Comparison of ENCODE assay signal across 8 cellular contexts in genomic region chr6:47478233-47479155, GRCh38. TPM values are rescaled to one million over a fixed set of nuclear protein-coding genes. Genes with fewer than 3 reads are reported as not detected.
DNase-seq lines count a peak whose midpoint lies in the region; ATAC-seq, FAIRE-seq and TF ChIP-seq lines count a peak whose summit lies in the region.

No MANE protein-coding gene starts in this region.

- peak overlapping the region; percentile 95 for H3K4me3 Mint-ChIP-seq in activated CD8-positive, alpha-beta T cell treated with anti-CD3 and anti-CD28 coated beads, Interleukin-2, amount 10 ng/mL, durations not matched to agents 7 days and 5 days
- peak overlapping the region; percentile 97 for H3K4me3 Mint-ChIP-seq in glutamatergic neuron (ENCODE audit: unreplicated experiment)

- TF ChIP-seq CTCF in glutamatergic neuron (IDR thresholded peaks at IDR 0.05; ENCODE audit: partially characterized antibody, unreplicated experiment) (no peak), pancreas (IDR thresholded peaks at IDR 0.05) (no peak)

- FAIRE-seq in pancreas (lab: Jason Lieb, UNC): no peak

- H3K4me3 ChIP-seq in pancreas: peak overlapping the region; percentile 88 to 96 (median 92)

- H3K27ac Mint-ChIP-seq in activated CD8-positive, alpha-beta T cell treated with anti-CD3 and anti-CD28 coated beads, Interleukin-2, amount 10 ng/mL, durations not matched to agents 7 days and 5 days: peak overlapping the region; percentile 95
- H3K27ac Mint-ChIP-seq in glutamatergic neuron (ENCODE audit: unreplicated experiment): peak overlapping the region; percentile 86

- intact Hi-C loops in pancreas (cut with DNase I): loop anchor here in 1 of 3 donors (10.0 kb wide), 1 partner anchor 64 kb away; no protein-coding TSS in a partner anchor

- peak overlapping the region; percentile 96 to 99 (median 98) for H3K27ac ChIP-seq in pancreas

- peaks cover 43% of the 10 kb centered on the region for H3K4me1 Mint-ChIP-seq in activated CD8-positive, alpha-beta T cell treated with anti-CD3 and anti-CD28 coated beads, Interleukin-2, amount 10 ng/mL, durations not matched to agents 7 days and 5 days (ENCODE audit: low read depth)
- H3K4me1 Mint-ChIP-seq in glutamatergic neuron (ENCODE audit: low read depth, unreplicated experiment): peaks cover 16% of the 10 kb centered on the region

- H3K9me3 ChIP-seq in pancreas: no peaks in the 10 kb centered on the region

- CTCF ChIA-PET in activated CD8-positive, alpha-beta T cell treated with anti-CD3 and anti-CD28 coated beads, Interleukin-2, amount 10 ng/mL, durations not matched to agents 7 days and 5 days (lab: Charles Lee): interaction anchor here (1.2 to 4.9 kb wide), 6 partner anchors 14 to 302 kb away, joined by 3 to 50 read pairs (median 4); no protein-coding TSS in a partner anchor
- CTCF ChIA-PET in HEK293T (lab: Yijun Ruan, JAX): interaction anchor here (0.7 to 0.8 kb wide), 2 partner anchors 65 to 386 kb away, joined by 3 to 10 read pairs; no protein-coding TSS in a partner anchor

- peak; percentile 46 for DNase-seq in G401 (ENCODE audit: low spot score)
- DNase-seq in Kasumi-1 (lab: John Stamatoyannopoulos, UW): peak; percentile 54 to 71
- DNase-seq in activated CD8-positive, alpha-beta T cell treated with anti-CD3 and anti-CD28 coated beads, Interleukin-2, amount 10 ng/mL, durations not matched to agents 7 days and 5 days: no peak
- DNase-seq in glutamatergic neuron: no peak
- no peak for DNase-seq in pancreas
- DNase-seq in HEK293T (ENCODE audit: extremely low spot score): no peak
- DNase-seq in middle frontal gyrus (ENCODE audit: extremely low spot score, low spot score): no peak

- H3K36me3 Mint-ChIP-seq in activated CD8-positive, alpha-beta T cell treated with anti-CD3 and anti-CD28 coated beads, Interleukin-2, amount 10 ng/mL, durations not matched to agents 7 days and 5 days (ENCODE audit: low read depth): peaks cover 12% of the 10 kb centered on the region
- no peaks in the 10 kb centered on the region for H3K36me3 Mint-ChIP-seq in glutamatergic neuron (ENCODE audit: unreplicated experiment)

- in situ Hi-C loops in G401 (cut with HindIII; ENCODE audit: low sequenced_read_pairs): loop anchor here (25.0 kb wide), 1 partner anchor 109 kb away; no protein-coding TSS in a partner anchor

- H3K27me3 Mint-ChIP-seq in activated CD8-positive, alpha-beta T cell treated with anti-CD3 and anti-CD28 coated beads, Interleukin-2, amount 10 ng/mL, durations not matched to agents 7 days and 5 days (ENCODE audit: low read depth): no peaks in the 10 kb centered on the region
- peaks cover 3% of the 10 kb centered on the region for H3K27me3 Mint-ChIP-seq in glutamatergic neuron (ENCODE audit: unreplicated experiment)

- peaks cover 0 to 30% (median 28%) of the 10 kb centered on the region in 3 donors for H3K4me1 ChIP-seq in pancreas

- H3K27me3 ChIP-seq in pancreas: no peaks in the 10 kb centered on the region

- no peaks in the 10 kb centered on the region for H3K36me3 ChIP-seq in pancreas

- POLR2A ChIA-PET in activated CD8-positive, alpha-beta T cell treated with anti-CD3 and anti-CD28 coated beads, Interleukin-2, amount 10 ng/mL, durations not matched to agents 7 days and 5 days (lab: Charles Lee): interaction anchor here (1.2 to 3.6 kb wide), 11 partner anchors 8 to 155 kb away, joined by 3 to 74 read pairs (median 6); no protein-coding TSS in a partner anchor
- POLR2A ChIA-PET in HEK293T (lab: Yijun Ruan, JAX): interaction anchor here (0.5 to 2.5 kb wide), 21 partner anchors 8 to 303 kb away, joined by 3 to 16 read pairs (median 5); no protein-coding TSS in a partner anchor

- no peaks in the 10 kb centered on the region for H3K9me3 Mint-ChIP-seq in activated CD8-positive, alpha-beta T cell treated with anti-CD3 and anti-CD28 coated beads, Interleukin-2, amount 10 ng/mL, durations not matched to agents 7 days and 5 days (ENCODE audit: insufficient read depth)
- peaks cover 7% of the 10 kb centered on the region for H3K9me3 Mint-ChIP-seq in glutamatergic neuron (ENCODE audit: unreplicated experiment)

- ATAC-seq in GM21619 (IDR thresholded peaks at IDR 0.05; ENCODE audit: unreplicated experiment): peak; percentile 0
- no peak for ATAC-seq in activated CD8-positive, alpha-beta T cell treated with anti-CD3 and anti-CD28 coated beads, Interleukin-2, amount 10 ng/mL, durations not matched to agents 7 days and 5 days
- ATAC-seq in pancreas: peak; percentile 24 to 49 (median 40)

- 0 to 1% methylated on average over 31 of the region's 31 CpGs for WGBS in pancreas, 2 donors

TF ChIP-seq in HEK293T, 16 proteins besides CTCF, POLR2A, EP300 and RAD21:
- no peak for TF ChIP-seq BHLHE40 (IDR thresholded peaks at IDR 0.05; ENCODE audit: borderline replicate concordance)
- no peak for TF ChIP-seq HDGF (IDR thresholded peaks at IDR 0.05; ENCODE audit: borderline replicate concordance)
- TF ChIP-seq ARNT (IDR thresholded peaks at IDR 0.05): no peak
- no peak for TF ChIP-seq NFRKB (IDR thresholded peaks at IDR 0.05)
- TF ChIP-seq L3MBTL2 (conservative IDR thresholded peaks at IDR 0.05): no peak
- no peak for TF ChIP-seq TARDBP (IDR thresholded peaks at IDR 0.05)
- no peak for TF ChIP-seq CTBP1 (IDR thresholded peaks at IDR 0.05; ENCODE audit: borderline replicate concordance)
- TF ChIP-seq SUZ12 (IDR thresholded peaks at IDR 0.05): no peak

RNA-seq across cellular contexts. Expression of gene CD2AP, which starts 0.9 kb away (rescaled TPM):
- 11.8 and 19.8 TPM in 2 replicates for total RNA-seq in G401 (2014; rRNA removed; shearing (Covaris generic))
- total RNA-seq in activated CD8-positive, alpha-beta T cell treated with anti-CD3 and anti-CD28 coated beads, Interleukin-2, amount 10 ng/mL, durations not matched to agents 7 days and 5 days: 10 to 100 TPM; 38.8 to 39.2 TPM
- total RNA-seq in glutamatergic neuron (ENCODE audit: unreplicated experiment): 14.9 TPM
- 10 to 100 TPM; 15.9 to 38.5 (median 19.7) TPM for total RNA-seq in pancreas
- polyA plus RNA-seq in pancreas: 10 to 100 TPM in 1 of 2 donors, 1 to 10 TPM in 1; 7.6 to 11.3 TPM

Comparison
In these comparisons a context has a peak if more than half of its experiments do, and no peak if none do; other contexts are left out.
1. DNase-seq: peak in G401 (single experiment) and Kasumi-1 (2 of 2); none in activated CD8-positive, alpha-beta T cell treated with anti-CD3 and anti-CD28 coated beads, Interleukin-2, amount 10 ng/mL, durations not matched to agents 7 days and 5 days (single experiment), glutamatergic neuron (single experiment), pancreas (0 of 6), HEK293T (single experiment) and middle frontal gyrus (single experiment).